ENCODE assay signal across 1 cellular context in genomic region chr11:74170694-74171629, GRCh38.
TF ChIP-seq lines count a peak whose summit lies in the region.

TSS of gene C2CD3 (minus strand) at chr11:74171002. CDS start at chr11:74170792, 210 bp downstream.
TSS of gene PPME1 (plus strand) at chr11:74171289. CDS start at chr11:74171422, 133 bp downstream.

TF ChIP-seq in GM23338, 12 proteins besides CTCF, POLR2A, EP300 and RAD21 (continued from another document):
- TF ChIP-seq ZNF462 (CRISPR knock-in tag; IDR thresholded peaks at IDR 0.05) (no peak), ETS1 (IDR thresholded peaks at IDR 0.05) (peak; percentile 95), JUNB (IDR thresholded peaks at IDR 0.05; ENCODE audit: unreplicated experiment) (no peak), EZH2 (IDR thresholded peaks at IDR 0.05; ENCODE audit: low read depth, unreplicated experiment) (no peak), STAT1 (IDR thresholded peaks at IDR 0.05; ENCODE audit: unreplicated experiment) (no peak), ZNF331 (CRISPR knock-in tag; IDR thresholded peaks at IDR 0.05; ENCODE audit: low read depth) (no peak), POLR2AphosphoS5 (IDR thresholded peaks at IDR 0.05; ENCODE audit: low read depth) (peak; percentile 81), NANOG (IDR thresholded peaks at IDR 0.05; ENCODE audit: borderline replicate concordance) (no peak)
